22 cellular contexts compared by ENCODE assay signal in the genomic region with DNA sequence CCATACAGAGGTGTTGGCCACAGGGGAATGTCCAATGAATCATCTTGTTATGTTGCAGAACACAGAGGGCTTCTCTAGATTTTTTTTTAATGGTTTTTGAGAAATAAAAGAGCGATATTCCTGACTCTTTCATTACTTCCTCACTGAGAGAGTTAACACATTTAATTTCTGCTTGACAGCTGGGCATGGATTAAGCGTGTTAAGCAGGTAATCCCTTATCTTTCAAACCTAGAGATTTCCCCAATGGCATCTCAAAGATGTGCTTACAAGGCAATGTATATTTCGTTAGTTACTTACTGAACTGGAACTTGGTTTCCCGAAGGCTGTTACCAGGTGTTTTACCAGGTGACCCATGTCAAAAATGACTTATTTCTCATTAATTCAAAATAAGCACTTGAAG. TPM values are rescaled to one million over a fixed set of nuclear protein-coding genes. Genes with fewer than 3 reads are reported as not detected.
DNase-seq lines count a peak whose midpoint lies in the region; FAIRE-seq and TF ChIP-seq lines count a peak whose summit lies in the region.
"Had no signal": no experiment of that assay in that cellular context is flagged by ENCODE, and none has a peak within 500 bp of the region (broad histone marks: within the 10 kb centered on the region; RNA-seq: fewer than 3 reads in every experiment).

No MANE protein-coding gene starts in this region.

- TF ChIP-seq CTCF in D721Med (IDR thresholded peaks at IDR 0.05; ENCODE audit: insufficient read depth, missing control alignments): no peak
- TF ChIP-seq CTCF in WERI-Rb-1 (IDR thresholded peaks at IDR 0.05; ENCODE audit: low read depth, low read length): no peak
- no peak for TF ChIP-seq CTCF in sigmoid colon (IDR thresholded peaks at IDR 0.05)

- DNase-seq in D721Med (ENCODE audit: insufficient read length, low spot score) (peak; percentile 61), NCI-H524 treated with DMSO at 0.1 percent for 48 hours (lab: John Stamatoyannopoulos, UW) (peak; percentile 66), WERI-Rb-1 (peak; percentile 66), frontal cortex (ENCODE audit: low spot score in 2 of 2) (no peak), sigmoid colon (no peak), globus pallidus (ENCODE audit: low spot score) (no peak)
- DNase-seq: 8988T; ACHN; AML-193; BE2C; CD4-positive, alpha-beta T cell; CD8-positive, alpha-beta memory T cell; DMS79; EL; GDM1; GOT3; H7; HCEC 1CT had no signal

- no peaks in the 10 kb centered on the region for H3K36me3 ChIP-seq in WERI-Rb-1
- no peaks in the 10 kb centered on the region for H3K36me3 ChIP-seq in sigmoid colon
- H3K36me3 ChIP-seq: BE2C; BLaER1 treated with 17β-estradiol and CSF1 and Interleukin-3, amounts not matched to agents 10 nM and 100 nM had no signal

- no peaks in the 10 kb centered on the region for H3K4me1 ChIP-seq in sigmoid colon
- H3K4me1 ChIP-seq: A549, BE2C had no signal

- no peak for TF ChIP-seq EP300 in sigmoid colon (IDR thresholded peaks at IDR 0.05)

- H3K27me3 ChIP-seq in WERI-Rb-1 (ENCODE audit: insufficient read depth, low read depth, severe bottlenecking) (no peaks in the 10 kb centered on the region), sigmoid colon (no peaks in the 10 kb centered on the region)
- H3K27me3 ChIP-seq: BE2C; BLaER1 treated with 17β-estradiol and CSF1 and Interleukin-3, amounts not matched to agents 10 nM and 100 nM had no signal

- H3K9me3 ChIP-seq in WERI-Rb-1 (ENCODE audit: severe bottlenecking) (no peaks in the 10 kb centered on the region), sigmoid colon (no peaks in the 10 kb centered on the region)
- H3K9me3 ChIP-seq: A549; BE2C; BLaER1 treated with 17β-estradiol and CSF1 and Interleukin-3, amounts not matched to agents 10 nM and 100 nM had no signal

- WGBS in sigmoid colon, 2 donors: 73 to 82% methylated on average over 4 of the region's 4 CpGs

- intact Hi-C loops in sigmoid colon (cut with DNase I): no loop called here

- peak overlapping the region; percentile 27 for H3K4me3 ChIP-seq in WERI-Rb-1 (ENCODE audit: low read depth, low read length)
- H3K4me3 ChIP-seq in sigmoid colon: no peak overlapping the region
- H3K4me3 ChIP-seq: A549; BLaER1 treated with 17β-estradiol and CSF1 and Interleukin-3, amounts not matched to agents 10 nM and 100 nM; GM12878 had no signal

- no peak for TF ChIP-seq POLR2A in sigmoid colon (IDR thresholded peaks at IDR 0.05)

- FAIRE-seq in D721Med (lab: Jason Lieb, UNC): peak; percentile 97
- FAIRE-seq in frontal cortex (lab: Jason Lieb, UNC): no peak
- FAIRE-seq: A549, GM12878 had no signal

- H3K27ac ChIP-seq in WERI-Rb-1: peak overlapping the region; percentile 81
- no peak overlapping the region for H3K27ac ChIP-seq in sigmoid colon
- H3K27ac ChIP-seq: A549; BLaER1 treated with 17β-estradiol and CSF1 and Interleukin-3, amounts not matched to agents 10 nM and 100 nM had no signal

RNA-seq across cellular contexts. Expression of a gene that starts 21.8 kb away (rescaled TPM):
- total RNA-seq in frontal cortex: 20.4 TPM
- total RNA-seq in sigmoid colon: 1 to 10 TPM; 4.3 to 9.5 (median 5.1) TPM
- 1 to 10 TPM in 1 of 3 donors, under 1 TPM in 2; 0.69 to 7.2 (median 0.90) TPM for polyA plus RNA-seq in sigmoid colon
- total RNA-seq: CD4-positive, alpha-beta T cell; CD8-positive, alpha-beta memory T cell had no signal
- polyA plus RNA-seq: A549; CD14-positive monocyte; CD8-positive, alpha-beta memory T cell had no signal

Comparison
In these comparisons a context has a peak if more than half of its experiments do, and no peak if none do; other contexts are left out.
1. DNase-seq: peak in D721Med (single experiment), NCI-H524 treated with DMSO at 0.1 percent for 48 hours (single experiment) and WERI-Rb-1 (single experiment); none in frontal cortex (0 of 2), sigmoid colon (single experiment) and globus pallidus (single experiment).